In the genomic region with DNA sequence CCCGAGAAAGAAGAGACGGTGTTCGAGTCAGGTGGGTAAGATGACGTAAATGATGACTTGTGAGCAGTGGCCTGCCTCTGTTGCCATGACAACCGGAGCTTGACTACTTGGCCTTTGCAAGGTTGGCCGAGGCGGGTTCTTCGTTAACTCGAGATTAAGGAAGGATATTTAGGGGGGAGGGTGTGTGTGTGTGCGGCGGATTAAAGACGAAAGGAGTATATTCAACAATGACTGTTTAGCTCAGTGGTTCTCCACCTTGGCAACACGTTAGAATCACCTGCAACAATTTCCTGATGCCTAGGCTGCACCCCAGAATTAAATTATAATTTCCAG, we compare ENCODE assay signal across 8 cellular contexts. TPM values are rescaled to one million over a fixed set of nuclear protein-coding genes. Genes with fewer than 3 reads are reported as not detected.
DNase-seq lines count a peak whose midpoint lies in the region; ATAC-seq and TF ChIP-seq lines count a peak whose summit lies in the region.

No MANE protein-coding gene starts in this region.

- H3K27ac ChIP-seq in 22Rv1 (peak overlapping the region; percentile 71), Panc1 (ENCODE audit: low read length) (peak overlapping the region; percentile 88), foreskin keratinocyte (peak overlapping the region; percentile 21)

- H3K4me1 Mint-ChIP-seq in neural crest cell = peaks cover 23% of the 10 kb centered on the region
- H3K4me1 Mint-ChIP-seq in stimulated activated naive CD8-positive, alpha-beta T cell treated with anti-CD3 and anti-CD28 coated beads, Interleukin-15, amount 100 ng/mL, for 72 hours = peaks cover 24% of the 10 kb centered on the region

- CTCF ChIA-PET in Panc1 (lab: Charles Lee) = interaction anchor here (0.6 to 1.8 kb wide), 9 partner anchors 13 to 201 kb away, joined by 3 to 8 read pairs (median 4); no protein-coding TSS in a partner anchor

- TF ChIP-seq CTCF in 22Rv1 (IDR thresholded peaks at IDR 0.05) (no peak), Panc1 (IDR thresholded peaks at IDR 0.05) (no peak), foreskin keratinocyte (conservative IDR thresholded peaks at IDR 0.05) (no peak), neural crest cell (conservative IDR thresholded peaks at IDR 0.05) (no peak)

- peak overlapping the region; percentile 91 for H3K4me3 Mint-ChIP-seq in neural crest cell
- peak overlapping the region; percentile 83 to 91 for H3K4me3 Mint-ChIP-seq in stimulated activated naive CD8-positive, alpha-beta T cell treated with anti-CD3 and anti-CD28 coated beads, Interleukin-15, amount 100 ng/mL, for 72 hours

- H3K27me3 Mint-ChIP-seq in neural crest cell (ENCODE audit: low read depth) = no peaks in the 10 kb centered on the region
- H3K27me3 Mint-ChIP-seq in stimulated activated naive CD8-positive, alpha-beta T cell treated with anti-CD3 and anti-CD28 coated beads, Interleukin-15, amount 100 ng/mL, for 72 hours = no peaks in the 10 kb centered on the region

- in situ Hi-C loops in Panc1 (cut with HindIII; ENCODE audit: low pct_unique_long_range_greater_than_20kb, low sequenced_read_pairs) = no loop called here

- BruUV-seq in Panc1 (replicated peaks; lab: Mats Ljungman, UMichigan) = TSS peak; percentile 80

- peak overlapping the region; percentile 100 for H3K27ac Mint-ChIP-seq in neural crest cell (ENCODE audit: unreplicated experiment)
- peak overlapping the region; percentile 99 to 100 for H3K27ac Mint-ChIP-seq in stimulated activated naive CD8-positive, alpha-beta T cell treated with anti-CD3 and anti-CD28 coated beads, Interleukin-15, amount 100 ng/mL, for 72 hours

- no peaks in the 10 kb centered on the region for H3K36me3 Mint-ChIP-seq in neural crest cell (ENCODE audit: low read depth)

- intact Hi-C loops in Panc1 (cut with micrococcal nuclease; ENCODE audit: unreplicated experiment) = no loop called here

- POLR2A ChIA-PET in Panc1 (lab: Charles Lee) = interaction anchor here (0.6 to 0.7 kb wide), 2 partner anchors 12 to 111 kb away, joined by 3 to 7 read pairs; no protein-coding TSS in a partner anchor

- no peaks in the 10 kb centered on the region for H3K9me3 Mint-ChIP-seq in neural crest cell
- H3K9me3 Mint-ChIP-seq in stimulated activated naive CD8-positive, alpha-beta T cell treated with anti-CD3 and anti-CD28 coated beads, Interleukin-15, amount 100 ng/mL, for 72 hours = no peaks in the 10 kb centered on the region

- H3K36me3 ChIP-seq in Panc1 (ENCODE audit: control insufficient read depth, insufficient read depth, low read length) = no peaks in the 10 kb centered on the region

- H3K27me3 ChIP-seq in Panc1 (ENCODE audit: control insufficient read depth, insufficient read depth, low read length) = no peaks in the 10 kb centered on the region
- no peaks in the 10 kb centered on the region for H3K27me3 ChIP-seq in foreskin keratinocyte

- H3K4me3 ChIP-seq in Panc1 (ENCODE audit: low read depth in 2 of 2, low read length in 2 of 2) = peak overlapping the region; percentile 68 to 70

- ATAC-seq in GM18861 (IDR thresholded peaks at IDR 0.05; ENCODE audit: unreplicated experiment) (peak; percentile 43), Panc1 (peak; percentile 32), foreskin keratinocyte (peak; percentile 33)
- ATAC-seq in stimulated activated naive CD8-positive, alpha-beta T cell treated with anti-CD3 and anti-CD28 coated beads, Interleukin-15, amount 100 ng/mL, for 72 hours = peak; percentile 87

- no peaks in the 10 kb centered on the region for H3K9me3 ChIP-seq in Panc1 (ENCODE audit: control insufficient read depth, insufficient read depth, low read depth, low read length)

- H3K4me1 ChIP-seq in Panc1 (ENCODE audit: control insufficient read depth, insufficient read depth, low read length) = no peaks in the 10 kb centered on the region
- H3K4me1 ChIP-seq in foreskin keratinocyte = no peaks in the 10 kb centered on the region

- DNase-seq in HK-2 (ENCODE audit: unreplicated experiment) (peak; percentile 52), Panc1 (ENCODE audit: low read depth, low spot score) (no peak), foreskin keratinocyte (peak; percentile 34 to 64), neural crest cell (ENCODE audit: low read depth, low spot score) (peak; percentile 53)
- DNase-seq in activated gamma-delta T cell treated with anti-CD3 and anti-CD28 coated beads, Interleukin-2, amount 50 U/mL, for 16 hours (ENCODE audit: low read depth) = peak; percentile 55
- DNase-seq in stimulated activated naive CD8-positive, alpha-beta T cell treated with anti-CD3 and anti-CD28 coated beads, Interleukin-15, amount 100 ng/mL, for 72 hours = peak; percentile 76 to 84

RNA-seq across cellular contexts. Expression of a gene that starts 0.4 kb away (rescaled TPM):
- 45.9 TPM for total RNA-seq in Panc1 (2021; ENCODE audit: unreplicated experiment)
- polyA plus RNA-seq in Panc1 (2012; ENCODE audit: insufficient read length) = 33.6 TPM
- 12.7 and 13.0 TPM in 2 replicates for total RNA-seq in foreskin keratinocyte
- polyA plus RNA-seq in foreskin keratinocyte = 6.5 and 7.4 TPM in 2 replicates
- 28.7 and 30.2 TPM in 2 replicates for total RNA-seq in neural crest cell

RNA-seq across cellular contexts. Expression of a gene that starts 41.4 kb away (rescaled TPM):
- total RNA-seq in Panc1 (2021; ENCODE audit: unreplicated experiment) (6.5 TPM), foreskin keratinocyte (5.0 and 8.4 TPM in 2 replicates), neural crest cell (23.3 and 24.1 TPM in 2 replicates)
- 3.3 TPM for polyA plus RNA-seq in Panc1 (2012; ENCODE audit: insufficient read length)
- polyA plus RNA-seq in foreskin keratinocyte = 3.6 and 6.1 TPM in 2 replicates

Comparison
In these comparisons a context has a peak if more than half of its experiments do, and no peak if none do; other contexts are left out.
1. H3K27ac ChIP-seq: peak in every context shown above with its lines; median percentile 88 in Panc1; 71 in 22Rv1; 21 in foreskin keratinocyte.
2. ATAC-seq: peak in every context shown above with its lines; median percentile 87 in stimulated activated naive CD8-positive, alpha-beta T cell treated with anti-CD3 and anti-CD28 coated beads, Interleukin-15, amount 100 ng/mL, for 72 hours; 43 in GM18861; 33 in foreskin keratinocyte; 32 in Panc1.